Comparison of ENCODE assay signal across 25 cellular contexts in genomic region chr5:16754086-16754485, GRCh38.
"Had no signal": no experiment of that assay in that cellular context is flagged by ENCODE, and none has a peak within 500 bp of the region (broad histone marks: within the 10 kb centered on the region; RNA-seq: fewer than 3 reads in every experiment).

No MANE protein-coding gene starts in this region.

- H3K9me3 Mint-ChIP-seq: activated CD4-positive, alpha-beta T cell treated with anti-CD3 and anti-CD28 coated beads, Interleukin-2, amount 10 ng/mL, durations not matched to agents 7 days and 5 days; activated naive CD4-positive, alpha-beta T cell treated with anti-CD3 and anti-CD28 coated beads, Interleukin-2, amount 50 U/mL, for 72 hours; activated T-helper 1 cell treated with anti-CD3 and anti-CD28 coated beads, Interleukin-12 subunit alpha, Interleukin-12 subunit beta, Interleukin-2, Interleukin-4 antibody, amounts not matched to agents 30 ng/mL and 10 ng/mL and 1 ng/mL, durations not matched to agents 14 hours and 24 hours and 36 hours; naive thymus-derived CD8-positive, alpha-beta T cell; T-helper 2 cell treated with Interferon-gamma antibody and Interleukin-4, amounts not matched to agents 5 μg/mL and 100 μg/mL, for 36 hours had no signal

- FAIRE-seq: endothelial cell of umbilical vein had no signal

- H3K4me3 Mint-ChIP-seq: activated CD4-positive, alpha-beta T cell treated with anti-CD3 and anti-CD28 coated beads, Interleukin-2, amount 10 ng/mL, durations not matched to agents 7 days and 5 days; activated CD8-positive, alpha-beta T cell treated with anti-CD3 and anti-CD28 coated beads, Interleukin-2, amount 10 ng/mL, durations not matched to agents 7 days and 5 days; activated T-helper 1 cell treated with anti-CD3 and anti-CD28 coated beads, Interleukin-12 subunit alpha, Interleukin-12 subunit beta, Interleukin-2, Interleukin-4 antibody, amounts not matched to agents 30 ng/mL and 10 ng/mL and 1 ng/mL, durations not matched to agents 14 hours and 24 hours and 36 hours; naive thymus-derived CD8-positive, alpha-beta T cell; T-helper 2 cell treated with Interferon-gamma antibody and Interleukin-4, amounts not matched to agents 5 μg/mL and 100 μg/mL, for 36 hours had no signal

- DNase-seq: activated CD4-positive, alpha-beta T cell treated with anti-CD3 and anti-CD28 coated beads, Interleukin-2, amount 10 ng/mL, durations not matched to agents 7 days and 5 days; activated CD4-positive, CD25-positive, alpha-beta regulatory T cell treated with anti-CD3 and anti-CD28 coated beads, Interleukin-2, amount 50 U/mL, for 72 hours; activated CD8-positive, alpha-beta T cell treated with anti-CD3 and anti-CD28 coated beads, Interleukin-2, amount 10 ng/mL, durations not matched to agents 7 days and 5 days; activated gamma-delta T cell treated with Interleukin-2 at 50 U/mL for 16 hours; aorta; brain microvascular endothelial cell; caudate nucleus; dermis blood vessel endothelial cell; effector memory CD4-positive, alpha-beta T cell; foreskin melanocyte; left ventricle myocardium inferior; naive thymus-derived CD8-positive, alpha-beta T cell; ovary; psoas muscle; right cardiac atrium; stimulated activated CD4-positive, alpha-beta T cell treated with anti-CD3 and anti-CD28 coated beads, Interleukin-12 subunit alpha, Interleukin-12 subunit beta, amount 100 ng/mL, for 4 hours; stimulated activated CD4-positive, alpha-beta T cell treated with anti-CD3 and anti-CD28 coated beads, Interleukin-4, amount 100 ng/mL, for 4 hours; stimulated activated naive CD8-positive, alpha-beta T cell treated with anti-CD3 and anti-CD28 coated beads, Interleukin-15, Interleukin-2, amounts not matched to agents 100 U/mL and 50 U/mL, for 24 hours; upper lobe of left lung had no signal

- H3K36me3 Mint-ChIP-seq: activated naive CD4-positive, alpha-beta T cell treated with anti-CD3 and anti-CD28 coated beads, Interleukin-2, amount 50 U/mL, for 72 hours; naive thymus-derived CD8-positive, alpha-beta T cell had no signal

- H3K9me3 ChIP-seq: left ventricle myocardium inferior, ovary, psoas muscle, upper lobe of left lung had no signal

- H3K27ac Mint-ChIP-seq: activated CD4-positive, alpha-beta T cell treated with anti-CD3 and anti-CD28 coated beads, Interleukin-2, amount 10 ng/mL, durations not matched to agents 7 days and 5 days; activated CD8-positive, alpha-beta T cell treated with anti-CD3 and anti-CD28 coated beads, Interleukin-2, amount 10 ng/mL, durations not matched to agents 7 days and 5 days; activated naive CD4-positive, alpha-beta T cell treated with anti-CD3 and anti-CD28 coated beads, Interleukin-2, amount 50 U/mL, for 72 hours; activated T-helper 1 cell treated with anti-CD3 and anti-CD28 coated beads, Interleukin-12 subunit alpha, Interleukin-12 subunit beta, Interleukin-2, Interleukin-4 antibody, amounts not matched to agents 30 ng/mL and 10 ng/mL and 1 ng/mL, durations not matched to agents 14 hours and 24 hours and 36 hours; naive thymus-derived CD8-positive, alpha-beta T cell; T-helper 2 cell treated with Interferon-gamma antibody and Interleukin-4, amounts not matched to agents 5 μg/mL and 100 μg/mL, for 36 hours had no signal

- H3K27ac ChIP-seq: brain microvascular endothelial cell, hepatocyte, left ventricle myocardium inferior, ovary, psoas muscle, upper lobe of left lung, VCaP had no signal

- H3K4me3 ChIP-seq: hepatocyte, left ventricle myocardium inferior, ovary, psoas muscle, upper lobe of left lung had no signal

- H3K27me3 Mint-ChIP-seq: activated CD4-positive, alpha-beta T cell treated with anti-CD3 and anti-CD28 coated beads, Interleukin-2, amount 10 ng/mL, durations not matched to agents 7 days and 5 days; naive thymus-derived CD8-positive, alpha-beta T cell had no signal

- H3K4me1 ChIP-seq: left ventricle myocardium inferior, psoas muscle, upper lobe of left lung had no signal

- ATAC-seq: activated CD8-positive, alpha-beta T cell treated with anti-CD3 and anti-CD28 coated beads, Interleukin-2, amount 10 ng/mL, durations not matched to agents 7 days and 5 days; activated naive CD4-positive, alpha-beta T cell treated with anti-CD3 and anti-CD28 coated beads, Interleukin-2, amount 50 U/mL, for 72 hours; naive thymus-derived CD8-positive, alpha-beta T cell; psoas muscle; right cardiac atrium; stimulated activated naive CD8-positive, alpha-beta T cell treated with anti-CD3 and anti-CD28 coated beads, Interleukin-15, Interleukin-2, amounts not matched to agents 100 U/mL and 50 U/mL, for 24 hours had no signal

- H3K27me3 ChIP-seq: brain microvascular endothelial cell, hepatocyte, ovary, upper lobe of left lung had no signal

- H3K36me3 ChIP-seq: ovary had no signal
